7 cellular contexts compared by ENCODE assay signal in genomic region chr1:144560717-144561246, GRCh38. TPM values are rescaled to one million over a fixed set of nuclear protein-coding genes. Genes with fewer than 3 reads are reported as not detected.
DNase-seq lines count a peak whose midpoint lies in the region; ATAC-seq lines count a peak whose summit lies in the region.

No MANE protein-coding gene starts in this region.

- DNase-seq in NCI-H82 treated with DMSO at 0.1 percent for 48 hours (lab: John Stamatoyannopoulos, UW; ENCODE audit: unreplicated experiment) = peak; percentile 38
- peak; percentile 73 to 76 for DNase-seq in activated CD4-positive, alpha-beta T cell treated with anti-CD3 and anti-CD28 coated beads, Interleukin-2, amount 50 U/mL, for 48 hours
- peak; percentile 15 for DNase-seq in cerebellum (ENCODE audit: low spot score)
- DNase-seq in iris pigment epithelial cell (ENCODE audit: low read depth) = peak; percentile 51
- peak; percentile 31 for DNase-seq in smooth muscle cell of the brain vasculature (ENCODE audit: low read depth, low spot score)

- ATAC-seq in GM18867 (IDR thresholded peaks at IDR 0.05; ENCODE audit: unreplicated experiment) = peak; percentile 70
- ATAC-seq in HG03045 (IDR thresholded peaks at IDR 0.05; ENCODE audit: unreplicated experiment) = peak; percentile 64

RNA-seq across cellular contexts. Expression of gene PPIAL4F, which starts 31.9 kb away (rescaled TPM):
- not detected for total RNA-seq in cerebellum

Comparison
In these comparisons a context has a peak if more than half of its experiments do, and no peak if none do; other contexts are left out.
1. Peak in every context shown above with its lines: DNase-seq and ATAC-seq.
2. DNase-seq: peak in every context shown above with its lines; median percentile 74 in activated CD4-positive, alpha-beta T cell treated with anti-CD3 and anti-CD28 coated beads, Interleukin-2, amount 50 U/mL, for 48 hours; 51 in iris pigment epithelial cell; 38 in NCI-H82 treated with DMSO at 0.1 percent for 48 hours; 31 in smooth muscle cell of the brain vasculature; 15 in cerebellum.